ENCODE assay signal across 23 cellular contexts in genomic region chrX:71846429-71846828, GRCh38.
A peak's percentile ranks its signal among the peaks of the same experiment; 100 is the strongest.
DNase-seq lines count a peak whose midpoint lies in the region; ATAC-seq, FAIRE-seq and TF ChIP-seq lines count a peak whose summit lies in the region.
"Had no signal": no experiment of that assay in that cellular context is flagged by ENCODE, and none has a peak within 500 bp of the region (broad histone marks: within the 10 kb centered on the region; RNA-seq: fewer than 3 reads in every experiment).

No MANE protein-coding gene starts in this region.

- H3K56ac ChIP-seq in mesendoderm (ENCODE audit: low read length): no peak overlapping the region

- H2AK5ac ChIP-seq in mesendoderm (ENCODE audit: low read length): no peak overlapping the region

- no peak for TF ChIP-seq POLR2A in spleen (IDR thresholded peaks at IDR 0.05)
- TF ChIP-seq POLR2A in body of pancreas (IDR thresholded peaks at IDR 0.05): no peak

- H3K4me1 ChIP-seq in mesendoderm (ENCODE audit: control insufficient read depth, low read depth, low read length) (no peaks in the 10 kb centered on the region), spleen (no peaks in the 10 kb centered on the region), body of pancreas (no peaks in the 10 kb centered on the region)
- H3K4me1 ChIP-seq: colonic mucosa, gastroesophageal sphincter, psoas muscle, SJSA1, uterus had no signal

- no peak overlapping the region for H2BK120ac ChIP-seq in mesendoderm (ENCODE audit: low read depth, low read length)

- H3K79me2 ChIP-seq in mesendoderm (ENCODE audit: control insufficient read depth, insufficient read depth, low read length): no peaks in the 10 kb centered on the region

- no peak overlapping the region for H2BK5ac ChIP-seq in mesendoderm (ENCODE audit: low read length)

- no peak overlapping the region for H3K9ac ChIP-seq in mesendoderm (ENCODE audit: low read length)

- WGBS in mesendoderm (ENCODE audit: extremely low coverage, insufficient coverage, low lambda C conversion rate): no CpG with 5 or more reads among the region's 1 CpG
- WGBS in spleen, 5 donors: 53 to 93% (median 60%) methylated on average over 1 of the region's 1 CpG
- WGBS in body of pancreas, 2 donors: 55% methylated on average over 1 of the region's 1 CpG; no CpG with 5 or more reads in 1 of the 2 donors

- ATAC-seq in stimulated activated naive CD8-positive, alpha-beta T cell treated with anti-CD3 and anti-CD28 coated beads, Interleukin-15, Interleukin-2, amounts not matched to agents 100 U/mL and 50 U/mL, for 24 hours: no peak
- ATAC-seq in body of pancreas: no peak
- ATAC-seq: gastroesophageal sphincter, left lobe of liver, psoas muscle, WTC11 had no signal

- H4K8ac ChIP-seq in mesendoderm (ENCODE audit: low read depth, low read length): no peak overlapping the region

- no peak overlapping the region for H3K4ac ChIP-seq in mesendoderm (ENCODE audit: low read depth, low read length)

- no peak overlapping the region for H3K4me2 ChIP-seq in mesendoderm (ENCODE audit: low read length)

- TF ChIP-seq CTCF in bronchial epithelial cell (IDR thresholded peaks at IDR 0.05; ENCODE audit: insufficient read depth, low read length, severe bottlenecking) (no peak), spleen (IDR thresholded peaks at IDR 0.05 in 8 of 11, conservative IDR thresholded peaks at IDR 0.05 in 3 of 11) (no peak), body of pancreas (IDR thresholded peaks at IDR 0.05) (no peak)

- no peak overlapping the region for H3K23ac ChIP-seq in mesendoderm (ENCODE audit: low read length)

- no peak overlapping the region for H3K27ac ChIP-seq in mesendoderm (ENCODE audit: low read depth, low read length)
- H3K27ac ChIP-seq in spleen: no peak overlapping the region
- no peak overlapping the region for H3K27ac ChIP-seq in body of pancreas
- H3K27ac ChIP-seq: colonic mucosa, gastroesophageal sphincter, psoas muscle, SJSA1, uterus had no signal

- no peak overlapping the region for H3K18ac ChIP-seq in mesendoderm (ENCODE audit: low read length)

- DNase-seq in EH (ENCODE audit: low read depth): peak; percentile 26
- DNase-seq in M059J (ENCODE audit: low read depth): peak; percentile 62
- peak; percentile 2 for DNase-seq in bronchial epithelial cell (ENCODE audit: low read depth)
- DNase-seq in mesendoderm: peak; percentile 2
- DNase-seq in spleen: no peak
- no peak for DNase-seq in HK-2 (ENCODE audit: unreplicated experiment)
- no peak for DNase-seq in stimulated activated naive CD8-positive, alpha-beta T cell treated with anti-CD3 and anti-CD28 coated beads, Interleukin-15, Interleukin-2, amounts not matched to agents 100 U/mL and 50 U/mL, for 24 hours
- no peak for DNase-seq in body of pancreas
- DNase-seq: activated CD4-positive, alpha-beta memory T cell treated with anti-CD3 and anti-CD28 coated beads for 36 hours; activated naive CD4-positive, alpha-beta T cell treated with Interleukin-2 at 50 U/mL for 16 hours; CD4-positive, CD25-positive, alpha-beta regulatory T cell; colonic mucosa; DMS79; NCI-H1417 treated with DMSO at 0.1 percent for 48 hours; NCI-H774; psoas muscle; T-helper 2 cell; uterus had no signal

- no peak overlapping the region for H2BK15ac ChIP-seq in mesendoderm (replicated peaks; ENCODE audit: low read depth)

- no peak for FAIRE-seq in bronchial epithelial cell (lab: Jason Lieb, UNC)
- FAIRE-seq: endometrium had no signal

- intact Hi-C loops in spleen (cut with DNase I; ENCODE audit: low total_unique reads): no loop called here
- intact Hi-C loops in body of pancreas (cut with DNase I): no loop called here

- no peaks in the 10 kb centered on the region for H3K27me3 ChIP-seq in bronchial epithelial cell (ENCODE audit: control insufficient read depth, insufficient read depth, low read length)
- H3K27me3 ChIP-seq in mesendoderm (ENCODE audit: insufficient read depth, low read length, poor library complexity): no peaks in the 10 kb centered on the region
- H3K27me3 ChIP-seq in spleen (replicated peaks in 1 of 7): peaks cover 0 to 17% (median 0%) of the 10 kb centered on the region in 7 donors
- H3K27me3 ChIP-seq in body of pancreas: no peaks in the 10 kb centered on the region
- H3K27me3 ChIP-seq: gastroesophageal sphincter, SJSA1 had no signal

- peaks cover 0 to 12% (median 2%) of the 10 kb centered on the region in 8 donors for H3K9me3 ChIP-seq in spleen
- H3K9me3 ChIP-seq in body of pancreas: no peaks in the 10 kb centered on the region
- H3K9me3 ChIP-seq: colonic mucosa, gastroesophageal sphincter, SJSA1, uterus had no signal

- no peak overlapping the region for H3K4me3 ChIP-seq in bronchial epithelial cell (ENCODE audit: low read depth, low read length)
- no peak overlapping the region for H3K4me3 ChIP-seq in mesendoderm (ENCODE audit: low read length)
- H3K4me3 ChIP-seq in spleen: no peak overlapping the region
- H3K4me3 ChIP-seq in body of pancreas: no peak overlapping the region
- H3K4me3 ChIP-seq: colonic mucosa, gastroesophageal sphincter, psoas muscle, SJSA1, uterus had no signal

- no peak overlapping the region for H4K5ac ChIP-seq in mesendoderm (ENCODE audit: low read length)

- no peaks in the 10 kb centered on the region for H3K36me3 ChIP-seq in bronchial epithelial cell (ENCODE audit: control insufficient read depth, insufficient read depth, low read length)
- no peaks in the 10 kb centered on the region for H3K36me3 ChIP-seq in mesendoderm (ENCODE audit: control insufficient read depth, insufficient read depth, low read length)
- H3K36me3 ChIP-seq in spleen: no peaks in the 10 kb centered on the region
- H3K36me3 ChIP-seq in body of pancreas (replicated peaks in 1 of 2; ENCODE audit: insufficient read depth in 1 of 2, low read depth in 2 of 2): no peaks in the 10 kb centered on the region
- H3K36me3 ChIP-seq: colonic mucosa, gastroesophageal sphincter, SJSA1, uterus had no signal

- H3K79me1 ChIP-seq in mesendoderm (ENCODE audit: low read length): no peaks in the 10 kb centered on the region

Comparison
In these comparisons a context has a peak if more than half of its experiments do, and no peak if none do; other contexts are left out.
1. DNase-seq: peak in EH (single experiment), M059J (single experiment), bronchial epithelial cell (single experiment) and mesendoderm (single experiment); none in spleen (single experiment), HK-2 (single experiment), stimulated activated naive CD8-positive, alpha-beta T cell treated with anti-CD3 and anti-CD28 coated beads, Interleukin-15, Interleukin-2, amounts not matched to agents 100 U/mL and 50 U/mL, for 24 hours (single experiment) and body of pancreas (0 of 4).